In genomic region chr16:70576431-70577255, GRCh38 we compare ENCODE assay signal across 8 cellular contexts. TPM values are rescaled to one million over a fixed set of nuclear protein-coding genes. Genes with fewer than 3 reads are reported as not detected.
DNase-seq lines count a peak whose midpoint lies in the region; ATAC-seq and TF ChIP-seq lines count a peak whose summit lies in the region.

No MANE protein-coding gene starts in this region.

- H3K4me1 ChIP-seq in vagina (peaks cover 70% of the 10 kb centered on the region), thyroid gland (peaks cover 20 to 48% of the 10 kb centered on the region in 2 donors)

- H3K27ac ChIP-seq in vagina (peak overlapping the region; percentile 43), thyroid gland (no peak overlapping the region)

- H3K36me3 ChIP-seq in vagina (peaks cover 0 to 20% of the 10 kb centered on the region in 2 donors), thyroid gland (peaks cover 10 to 13% of the 10 kb centered on the region in 2 donors)

- H3K27me3 Mint-ChIP-seq in T-helper 17 cell, result no peaks in the 10 kb centered on the region

- intact Hi-C loops in vagina (cut with DNase I) (no loop called here), thyroid gland (cut with DNase I) (no loop called here)

- no peaks in the 10 kb centered on the region for H3K27me3 ChIP-seq in vagina
- H3K27me3 ChIP-seq in thyroid gland, result no peaks in the 10 kb centered on the region

- peaks cover 11% of the 10 kb centered on the region for H3K4me1 Mint-ChIP-seq in T-helper 17 cell

- DNase-seq in GM03348 (ENCODE audit: low spot score) (peak; percentile 74), T-helper 17 cell (no peak), glomerular visceral epithelial cell (ENCODE audit: extremely low spot score) (peak; percentile 67), vagina (ENCODE audit: extremely low spot score in 2 of 2) (no peak), thyroid gland (no peak)
- no peak for DNase-seq in activated effector memory CD4-positive, alpha-beta T cell treated with anti-CD3 and anti-CD28 coated beads, Interleukin-2, amount 50 U/mL, for 16 hours

- peak overlapping the region; percentile 39 for H3K27ac Mint-ChIP-seq in T-helper 17 cell

- no peak for TF ChIP-seq POLR2A in vagina (IDR thresholded peaks at IDR 0.05)
- no peak for TF ChIP-seq POLR2A in thyroid gland (IDR thresholded peaks at IDR 0.05)

- no peak overlapping the region for H3K4me3 Mint-ChIP-seq in T-helper 17 cell

- 78% methylated on average over 10 of the region's 10 CpGs for WGBS in thyroid gland, 2 donors

- TF ChIP-seq CTCF in vagina (IDR thresholded peaks at IDR 0.05) (no peak), thyroid gland (IDR thresholded peaks at IDR 0.05) (no peak)

- H3K9me3 ChIP-seq in T-helper 17 cell (ENCODE audit: control insufficient read depth, low read length, poor library complexity, severe bottlenecking) (no peaks in the 10 kb centered on the region), vagina (no peaks in the 10 kb centered on the region), thyroid gland (no peaks in the 10 kb centered on the region)

- H3K4me3 ChIP-seq in vagina, result no peak overlapping the region
- no peak overlapping the region for H3K4me3 ChIP-seq in thyroid gland (replicated peaks in 1 of 3)

- peak; percentile 91 for ATAC-seq in GM19463 (IDR thresholded peaks at IDR 0.05; ENCODE audit: unreplicated experiment)
- ATAC-seq in HG03442 (IDR thresholded peaks at IDR 0.05; ENCODE audit: unreplicated experiment), result peak; percentile 78
- ATAC-seq in T-helper 17 cell, result peak; percentile 25

- peaks cover 8% of the 10 kb centered on the region for H3K36me3 Mint-ChIP-seq in T-helper 17 cell (ENCODE audit: low read depth)

RNA-seq across cellular contexts. Expression of gene SF3B3, which starts 53.0 kb away (rescaled TPM):
- total RNA-seq in T-helper 17 cell (100 to 1,000 TPM; 163 to 182 TPM), vagina (91.3 TPM), thyroid gland (100 to 1,000 TPM in 2 of 4 donors, 10 to 100 TPM in 2; 74.2 to 142 (median 112) TPM)

RNA-seq across cellular contexts. Expression of gene COG4, which starts 53.3 kb away (rescaled TPM):
- total RNA-seq in T-helper 17 cell, result 10 to 100 TPM; 26.3 to 54.0 TPM
- total RNA-seq in vagina, result 39.3 TPM
- total RNA-seq in thyroid gland, result 10 to 100 TPM; 39.6 to 88.4 (median 66.7) TPM

Comparison
In these comparisons a context has a peak if more than half of its experiments do, and no peak if none do; other contexts are left out.
1. DNase-seq: peak in GM03348 (single experiment) and glomerular visceral epithelial cell (single experiment); none in T-helper 17 cell (0 of 3), vagina (0 of 2), thyroid gland (0 of 2) and activated effector memory CD4-positive, alpha-beta T cell treated with anti-CD3 and anti-CD28 coated beads, Interleukin-2, amount 50 U/mL, for 16 hours (single experiment).
2. ATAC-seq: peak in every context shown above with its lines; median percentile 91 in GM19463; 78 in HG03442; 25 in T-helper 17 cell.